In the genomic region with DNA sequence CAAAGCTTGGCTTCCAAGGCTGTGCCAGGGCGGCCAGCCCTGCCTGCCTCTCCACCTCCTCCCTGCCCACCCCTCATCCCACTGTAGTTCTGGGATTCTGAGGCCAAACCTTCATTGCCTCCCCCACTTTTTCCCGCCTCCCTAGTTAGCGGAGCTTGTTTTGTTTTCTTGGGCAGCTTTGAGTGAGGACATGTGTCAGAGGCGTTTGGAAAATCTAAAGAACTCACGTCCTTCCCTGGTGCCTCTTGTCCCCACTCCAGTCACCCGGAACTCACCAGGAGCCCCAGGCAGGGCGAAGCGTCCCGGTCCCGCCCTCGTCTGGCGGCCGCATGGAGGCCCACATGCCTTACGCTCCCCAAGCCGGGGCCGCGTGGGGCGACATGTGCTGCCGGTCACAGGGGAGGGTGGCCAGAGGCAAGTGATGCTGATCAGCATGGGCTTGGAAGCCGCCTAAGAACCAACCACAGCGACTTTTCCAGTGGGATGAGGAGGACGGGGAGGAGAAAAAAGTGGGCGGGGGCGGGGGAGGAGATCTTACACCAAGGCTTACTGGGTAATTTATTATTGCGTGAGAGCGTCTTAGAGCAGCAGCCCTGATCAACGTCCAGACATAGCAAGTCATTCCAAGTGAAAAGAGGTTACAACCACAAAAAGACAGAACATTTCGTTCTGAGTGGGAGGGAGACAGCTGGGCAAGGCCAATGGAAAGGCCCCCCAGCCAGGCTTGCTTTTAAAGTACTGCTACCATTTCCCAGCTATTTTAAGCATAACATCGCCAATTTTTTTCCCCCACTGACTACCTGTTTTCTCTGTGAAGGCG, we compare ENCODE assay signal across 1 cellular context.
TF ChIP-seq lines count a peak whose summit lies in the region.

No MANE protein-coding gene starts in this region.

TF ChIP-seq in K562, 482 proteins besides CTCF, POLR2A, EP300 and RAD21 (continued from another document and continues in another):
- TF ChIP-seq JUND (IDR thresholded peaks at IDR 0.05; ENCODE audit: borderline replicate concordance, low read depth, low read length) (0 out of 2 replicates have a peak, but pooled peaks have one; percentile 18), JUND (tag; IDR thresholded peaks at IDR 0.05; ENCODE audit: borderline replicate concordance, low read depth, low read length) (no peak; the same call in 2 of the 3 replicates), XRCC3 (IDR thresholded peaks at IDR 0.05) (no peak), CHD2 (IDR thresholded peaks at IDR 0.05; ENCODE audit: low read depth, low read length) (no peak), BCOR (IDR thresholded peaks at IDR 0.05) (no peak), HLTF (IDR thresholded peaks at IDR 0.05) (no peak), CEBPG (CRISPR knock-in tag; IDR thresholded peaks at IDR 0.05) (no peak), CEBPG (tag; conservative IDR thresholded peaks at IDR 0.05 in 1 of 2, IDR thresholded peaks at IDR 0.05 in 1 of 2) (no peak), PRPF4 (IDR thresholded peaks at IDR 0.05; ENCODE audit: insufficient read depth, low read depth, low read length, poor library complexity, severe bottlenecking) (no peak), YY1 (IDR thresholded peaks at IDR 0.05; ENCODE audit: borderline replicate concordance in 1 of 3, control insufficient read depth in 1 of 3, extremely low read depth in 1 of 3, insufficient read depth in 3 of 3, insufficient read length in 1 of 3, insufficient replicate concordance in 2 of 3, low read depth in 1 of 3, low read length in 2 of 3) (peak in 1 of 3 experiments; percentile 74), ZNF146 (CRISPR knock-in tag; IDR thresholded peaks at IDR 0.05; ENCODE audit: unreplicated experiment) (no peak), NUFIP1 (IDR thresholded peaks at IDR 0.05; ENCODE audit: partially characterized antibody) (no peak), ZNF778 (CRISPR knock-in tag; IDR thresholded peaks at IDR 0.05) (no peak), GATAD2A (IDR thresholded peaks at IDR 0.05) (no peak; the same call in 1 of the 2 replicates), BRCA1 (IDR thresholded peaks at IDR 0.05) (no peak), BRCA1 (CRISPR knock-in tag; IDR thresholded peaks at IDR 0.05) (no peak), ZNF124 (CRISPR knock-in tag; IDR thresholded peaks at IDR 0.05) (no peak), RUNX1 (IDR thresholded peaks at IDR 0.05; ENCODE audit: low read depth) (no peak), CBFA2T3 (IDR thresholded peaks at IDR 0.05) (no peak), NCOR1 (IDR thresholded peaks at IDR 0.05) (peak; percentile 45), ZNF253 (CRISPR knock-in tag; conservative IDR thresholded peaks at IDR 0.05) (no peak), C11orf30 (IDR thresholded peaks at IDR 0.05; ENCODE audit: low read depth) (0 out of 2 replicates have a peak, but pooled peaks have one; percentile 6), CHCHD3 (CRISPR knock-in tag; IDR thresholded peaks at IDR 0.05) (no peak), ZFP36 (IDR thresholded peaks at IDR 0.05; ENCODE audit: low read depth, low read length, partially characterized antibody) (no peak), ZNF57 (CRISPR knock-in tag; IDR thresholded peaks at IDR 0.05) (no peak), ZNF133 (CRISPR knock-in tag; IDR thresholded peaks at IDR 0.05) (no peak), XRCC5 (IDR thresholded peaks at IDR 0.05; ENCODE audit: low read depth, low read length) (no peak), ZNF143 (CRISPR knock-in tag; IDR thresholded peaks at IDR 0.05) (peak; percentile 39; the same call in 1 of the 2 replicates), MTF1 (CRISPR knock-in tag; IDR thresholded peaks at IDR 0.05; ENCODE audit: borderline replicate concordance) (no peak)
- TF ChIP-seq, protein P1, sequence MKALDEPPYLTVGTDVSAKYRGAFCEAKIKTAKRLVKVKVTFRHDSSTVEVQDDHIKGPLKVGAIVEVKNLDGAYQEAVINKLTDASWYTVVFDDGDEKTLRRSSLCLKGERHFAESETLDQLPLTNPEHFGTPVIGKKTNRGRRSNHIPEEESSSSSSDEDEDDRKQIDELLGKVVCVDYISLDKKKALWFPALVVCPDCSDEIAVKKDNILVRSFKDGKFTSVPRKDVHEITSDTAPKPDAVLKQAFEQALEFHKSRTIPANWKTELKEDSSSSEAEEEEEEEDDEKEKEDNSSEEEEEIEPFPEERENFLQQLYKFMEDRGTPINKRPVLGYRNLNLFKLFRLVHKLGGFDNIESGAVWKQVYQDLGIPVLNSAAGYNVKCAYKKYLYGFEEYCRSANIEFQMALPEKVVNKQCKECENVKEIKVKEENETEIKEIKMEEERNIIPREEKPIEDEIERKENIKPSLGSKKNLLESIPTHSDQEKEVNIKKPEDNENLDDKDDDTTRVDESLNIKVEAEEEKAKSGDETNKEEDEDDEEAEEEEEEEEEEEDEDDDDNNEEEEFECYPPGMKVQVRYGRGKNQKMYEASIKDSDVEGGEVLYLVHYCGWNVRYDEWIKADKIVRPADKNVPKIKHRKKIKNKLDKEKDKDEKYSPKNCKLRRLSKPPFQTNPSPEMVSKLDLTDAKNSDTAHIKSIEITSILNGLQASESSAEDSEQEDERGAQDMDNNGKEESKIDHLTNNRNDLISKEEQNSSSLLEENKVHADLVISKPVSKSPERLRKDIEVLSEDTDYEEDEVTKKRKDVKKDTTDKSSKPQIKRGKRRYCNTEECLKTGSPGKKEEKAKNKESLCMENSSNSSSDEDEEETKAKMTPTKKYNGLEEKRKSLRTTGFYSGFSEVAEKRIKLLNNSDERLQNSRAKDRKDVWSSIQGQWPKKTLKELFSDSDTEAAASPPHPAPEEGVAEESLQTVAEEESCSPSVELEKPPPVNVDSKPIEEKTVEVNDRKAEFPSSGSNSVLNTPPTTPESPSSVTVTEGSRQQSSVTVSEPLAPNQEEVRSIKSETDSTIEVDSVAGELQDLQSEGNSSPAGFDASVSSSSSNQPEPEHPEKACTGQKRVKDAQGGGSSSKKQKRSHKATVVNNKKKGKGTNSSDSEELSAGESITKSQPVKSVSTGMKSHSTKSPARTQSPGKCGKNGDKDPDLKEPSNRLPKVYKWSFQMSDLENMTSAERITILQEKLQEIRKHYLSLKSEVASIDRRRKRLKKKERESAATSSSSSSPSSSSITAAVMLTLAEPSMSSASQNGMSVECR (CRISPR knock-in tag; IDR thresholded peaks at IDR 0.05) = peak; percentile 75
- TF ChIP-seq, protein P2, sequence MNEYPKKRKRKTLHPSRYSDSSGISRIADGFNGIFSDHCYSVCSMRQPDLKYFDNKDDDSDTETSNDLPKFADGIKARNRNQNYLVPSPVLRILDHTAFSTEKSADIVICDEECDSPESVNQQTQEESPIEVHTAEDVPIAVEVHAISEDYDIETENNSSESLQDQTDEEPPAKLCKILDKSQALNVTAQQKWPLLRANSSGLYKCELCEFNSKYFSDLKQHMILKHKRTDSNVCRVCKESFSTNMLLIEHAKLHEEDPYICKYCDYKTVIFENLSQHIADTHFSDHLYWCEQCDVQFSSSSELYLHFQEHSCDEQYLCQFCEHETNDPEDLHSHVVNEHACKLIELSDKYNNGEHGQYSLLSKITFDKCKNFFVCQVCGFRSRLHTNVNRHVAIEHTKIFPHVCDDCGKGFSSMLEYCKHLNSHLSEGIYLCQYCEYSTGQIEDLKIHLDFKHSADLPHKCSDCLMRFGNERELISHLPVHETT (CRISPR knock-in tag; conservative IDR thresholded peaks at IDR 0.05 in 1 of 2, IDR thresholded peaks at IDR 0.05 in 1 of 2) = no peak
- TF ChIP-seq, protein P3, sequence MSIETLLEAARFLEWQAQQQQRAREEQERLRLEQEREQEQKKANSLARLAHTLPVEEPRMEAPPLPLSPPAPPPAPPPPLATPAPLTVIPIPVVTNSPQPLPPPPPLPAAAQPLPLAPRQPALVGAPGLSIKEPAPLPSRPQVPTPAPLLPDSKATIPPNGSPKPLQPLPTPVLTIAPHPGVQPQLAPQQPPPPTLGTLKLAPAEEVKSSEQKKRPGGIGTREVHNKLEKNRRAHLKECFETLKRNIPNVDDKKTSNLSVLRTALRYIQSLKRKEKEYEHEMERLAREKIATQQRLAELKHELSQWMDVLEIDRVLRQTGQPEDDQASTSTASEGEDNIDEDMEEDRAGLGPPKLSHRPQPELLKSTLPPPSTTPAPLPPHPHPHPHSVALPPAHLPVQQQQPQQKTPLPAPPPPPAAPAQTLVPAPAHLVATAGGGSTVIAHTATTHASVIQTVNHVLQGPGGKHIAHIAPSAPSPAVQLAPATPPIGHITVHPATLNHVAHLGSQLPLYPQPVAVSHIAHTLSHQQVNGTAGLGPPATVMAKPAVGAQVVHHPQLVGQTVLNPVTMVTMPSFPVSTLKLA (conservative IDR thresholded peaks at IDR 0.05) = peak; percentile 100
- TF ChIP-seq, protein P4, sequence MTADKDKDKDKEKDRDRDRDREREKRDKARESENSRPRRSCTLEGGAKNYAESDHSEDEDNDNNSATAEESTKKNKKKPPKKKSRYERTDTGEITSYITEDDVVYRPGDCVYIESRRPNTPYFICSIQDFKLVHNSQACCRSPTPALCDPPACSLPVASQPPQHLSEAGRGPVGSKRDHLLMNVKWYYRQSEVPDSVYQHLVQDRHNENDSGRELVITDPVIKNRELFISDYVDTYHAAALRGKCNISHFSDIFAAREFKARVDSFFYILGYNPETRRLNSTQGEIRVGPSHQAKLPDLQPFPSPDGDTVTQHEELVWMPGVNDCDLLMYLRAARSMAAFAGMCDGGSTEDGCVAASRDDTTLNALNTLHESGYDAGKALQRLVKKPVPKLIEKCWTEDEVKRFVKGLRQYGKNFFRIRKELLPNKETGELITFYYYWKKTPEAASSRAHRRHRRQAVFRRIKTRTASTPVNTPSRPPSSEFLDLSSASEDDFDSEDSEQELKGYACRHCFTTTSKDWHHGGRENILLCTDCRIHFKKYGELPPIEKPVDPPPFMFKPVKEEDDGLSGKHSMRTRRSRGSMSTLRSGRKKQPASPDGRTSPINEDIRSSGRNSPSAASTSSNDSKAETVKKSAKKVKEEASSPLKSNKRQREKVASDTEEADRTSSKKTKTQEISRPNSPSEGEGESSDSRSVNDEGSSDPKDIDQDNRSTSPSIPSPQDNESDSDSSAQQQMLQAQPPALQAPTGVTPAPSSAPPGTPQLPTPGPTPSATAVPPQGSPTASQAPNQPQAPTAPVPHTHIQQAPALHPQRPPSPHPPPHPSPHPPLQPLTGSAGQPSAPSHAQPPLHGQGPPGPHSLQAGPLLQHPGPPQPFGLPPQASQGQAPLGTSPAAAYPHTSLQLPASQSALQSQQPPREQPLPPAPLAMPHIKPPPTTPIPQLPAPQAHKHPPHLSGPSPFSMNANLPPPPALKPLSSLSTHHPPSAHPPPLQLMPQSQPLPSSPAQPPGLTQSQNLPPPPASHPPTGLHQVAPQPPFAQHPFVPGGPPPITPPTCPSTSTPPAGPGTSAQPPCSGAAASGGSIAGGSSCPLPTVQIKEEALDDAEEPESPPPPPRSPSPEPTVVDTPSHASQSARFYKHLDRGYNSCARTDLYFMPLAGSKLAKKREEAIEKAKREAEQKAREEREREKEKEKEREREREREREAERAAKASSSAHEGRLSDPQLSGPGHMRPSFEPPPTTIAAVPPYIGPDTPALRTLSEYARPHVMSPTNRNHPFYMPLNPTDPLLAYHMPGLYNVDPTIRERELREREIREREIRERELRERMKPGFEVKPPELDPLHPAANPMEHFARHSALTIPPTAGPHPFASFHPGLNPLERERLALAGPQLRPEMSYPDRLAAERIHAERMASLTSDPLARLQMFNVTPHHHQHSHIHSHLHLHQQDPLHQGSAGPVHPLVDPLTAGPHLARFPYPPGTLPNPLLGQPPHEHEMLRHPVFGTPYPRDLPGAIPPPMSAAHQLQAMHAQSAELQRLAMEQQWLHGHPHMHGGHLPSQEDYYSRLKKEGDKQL (CRISPR knock-in tag; IDR thresholded peaks at IDR 0.05; ENCODE audit: borderline replicate concordance) = no peak
- TF ChIP-seq, protein P5, sequence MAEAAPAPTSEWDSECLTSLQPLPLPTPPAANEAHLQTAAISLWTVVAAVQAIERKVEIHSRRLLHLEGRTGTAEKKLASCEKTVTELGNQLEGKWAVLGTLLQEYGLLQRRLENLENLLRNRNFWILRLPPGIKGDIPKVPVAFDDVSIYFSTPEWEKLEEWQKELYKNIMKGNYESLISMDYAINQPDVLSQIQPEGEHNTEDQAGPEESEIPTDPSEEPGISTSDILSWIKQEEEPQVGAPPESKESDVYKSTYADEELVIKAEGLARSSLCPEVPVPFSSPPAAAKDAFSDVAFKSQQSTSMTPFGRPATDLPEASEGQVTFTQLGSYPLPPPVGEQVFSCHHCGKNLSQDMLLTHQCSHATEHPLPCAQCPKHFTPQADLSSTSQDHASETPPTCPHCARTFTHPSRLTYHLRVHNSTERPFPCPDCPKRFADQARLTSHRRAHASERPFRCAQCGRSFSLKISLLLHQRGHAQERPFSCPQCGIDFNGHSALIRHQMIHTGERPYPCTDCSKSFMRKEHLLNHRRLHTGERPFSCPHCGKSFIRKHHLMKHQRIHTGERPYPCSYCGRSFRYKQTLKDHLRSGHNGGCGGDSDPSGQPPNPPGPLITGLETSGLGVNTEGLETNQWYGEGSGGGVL (CRISPR knock-in tag; IDR thresholded peaks at IDR 0.05) = no peak
- TF ChIP-seq, protein P6, sequence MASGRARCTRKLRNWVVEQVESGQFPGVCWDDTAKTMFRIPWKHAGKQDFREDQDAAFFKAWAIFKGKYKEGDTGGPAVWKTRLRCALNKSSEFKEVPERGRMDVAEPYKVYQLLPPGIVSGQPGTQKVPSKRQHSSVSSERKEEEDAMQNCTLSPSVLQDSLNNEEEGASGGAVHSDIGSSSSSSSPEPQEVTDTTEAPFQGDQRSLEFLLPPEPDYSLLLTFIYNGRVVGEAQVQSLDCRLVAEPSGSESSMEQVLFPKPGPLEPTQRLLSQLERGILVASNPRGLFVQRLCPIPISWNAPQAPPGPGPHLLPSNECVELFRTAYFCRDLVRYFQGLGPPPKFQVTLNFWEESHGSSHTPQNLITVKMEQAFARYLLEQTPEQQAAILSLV (tag; IDR thresholded peaks at IDR 0.05) = no peak
- TF ChIP-seq, protein P7, sequence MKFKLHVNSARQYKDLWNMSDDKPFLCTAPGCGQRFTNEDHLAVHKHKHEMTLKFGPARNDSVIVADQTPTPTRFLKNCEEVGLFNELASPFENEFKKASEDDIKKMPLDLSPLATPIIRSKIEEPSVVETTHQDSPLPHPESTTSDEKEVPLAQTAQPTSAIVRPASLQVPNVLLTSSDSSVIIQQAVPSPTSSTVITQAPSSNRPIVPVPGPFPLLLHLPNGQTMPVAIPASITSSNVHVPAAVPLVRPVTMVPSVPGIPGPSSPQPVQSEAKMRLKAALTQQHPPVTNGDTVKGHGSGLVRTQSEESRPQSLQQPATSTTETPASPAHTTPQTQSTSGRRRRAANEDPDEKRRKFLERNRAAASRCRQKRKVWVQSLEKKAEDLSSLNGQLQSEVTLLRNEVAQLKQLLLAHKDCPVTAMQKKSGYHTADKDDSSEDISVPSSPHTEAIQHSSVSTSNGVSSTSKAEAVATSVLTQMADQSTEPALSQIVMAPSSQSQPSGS (CRISPR knock-in tag; IDR thresholded peaks at IDR 0.05) = no peak
